Comparison of ENCODE assay signal across 34 cellular contexts in the genomic region with DNA sequence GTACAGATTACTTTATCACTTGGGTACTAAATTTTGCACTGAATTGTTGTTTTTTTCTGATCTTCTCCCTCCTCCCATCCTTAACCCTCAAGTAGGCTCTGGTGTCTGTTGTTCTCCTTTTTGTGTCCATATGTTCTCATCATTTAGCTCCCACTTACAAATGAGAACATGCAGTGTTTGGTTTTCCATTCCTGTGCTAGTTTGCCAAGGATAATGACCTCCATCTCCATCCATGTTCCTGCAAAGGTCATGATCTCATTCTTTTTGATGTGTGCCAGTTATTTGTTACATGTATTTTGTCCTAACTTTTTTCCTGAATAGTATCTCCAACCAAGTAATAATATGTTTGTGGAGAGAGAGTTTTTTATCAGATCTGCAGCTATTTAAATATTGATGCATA. TPM values are rescaled to one million over a fixed set of nuclear protein-coding genes. Genes with fewer than 3 reads are reported as not detected.
A peak's percentile ranks its signal among the peaks of the same experiment; 100 is the strongest.
DNase-seq lines count a peak whose midpoint lies in the region; ATAC-seq, FAIRE-seq and TF ChIP-seq lines count a peak whose summit lies in the region.
"Had no signal": no experiment of that assay in that cellular context is flagged by ENCODE, and none has a peak within 500 bp of the region (broad histone marks: within the 10 kb centered on the region; RNA-seq: fewer than 3 reads in every experiment).

No MANE protein-coding gene starts in this region.

- intact Hi-C loops in HepG2 (cut with micrococcal nuclease; ENCODE audit: unreplicated experiment) = no loop called here
- intact Hi-C loops in right lobe of liver (cut with DNase I) = no loop called here

- H3K4me2 ChIP-seq in HepG2 (ENCODE audit: low read depth, low read length) = no peak overlapping the region
- H3K4me2 ChIP-seq: A549; BLaER1; BLaER1 treated with 17β-estradiol and CSF1 and Interleukin-3, amounts not matched to agents 10 nM and 100 nM had no signal

- BruUV-seq in HepG2 (replicated peaks; lab: Mats Ljungman, UMichigan) = no TSS peak

- peaks cover 24% of the 10 kb centered on the region for H4K20me1 ChIP-seq in HepG2 (ENCODE audit: insufficient read depth, low read length)
- H4K20me1 ChIP-seq: BLaER1; BLaER1 treated with 17β-estradiol and CSF1 and Interleukin-3, amounts not matched to agents 10 nM and 100 nM had no signal

- TF ChIP-seq EP300 in HepG2 (IDR thresholded peaks at IDR 0.05; ENCODE audit: low read depth in 2 of 2, low read length in 2 of 2) (no peak), HepG2 (CRISPR knock-in tag; IDR thresholded peaks at IDR 0.05; ENCODE audit: borderline replicate concordance) (no peak)

- ATAC-seq in HepG2 = no peak
- no peak for ATAC-seq in right lobe of liver
- ATAC-seq in GM18867 (IDR thresholded peaks at IDR 0.05; ENCODE audit: unreplicated experiment) = no peak
- ATAC-seq: A549; CD8-positive, alpha-beta T cell had no signal

- CTCF ChIA-PET in HepG2 (lab: Yijun Ruan, JAX; ENCODE audit: low intra/inter-chr PET ratio, low total read pairs) = no interaction called here

- TF ChIP-seq CTCF in HepG2 (CRISPR knock-in tag; IDR thresholded peaks at IDR 0.05) (no peak), right lobe of liver (IDR thresholded peaks at IDR 0.05) (no peak), liver (IDR thresholded peaks at IDR 0.05; ENCODE audit: low read depth, low read length, missing input control) (no peak)

- no peak overlapping the region for H3K9ac ChIP-seq in HepG2 (ENCODE audit: insufficient read depth, low read depth, low read length)
- no peak overlapping the region for H3K9ac ChIP-seq in liver (ENCODE audit: low read depth in 1 of 2, low read length in 2 of 2)
- H3K9ac ChIP-seq: BLaER1; BLaER1 treated with 17β-estradiol and CSF1 and Interleukin-3, amounts not matched to agents 10 nM and 100 nM had no signal

- H3K9me3 ChIP-seq in HepG2 (ENCODE audit: low read length) = no peaks in the 10 kb centered on the region
- H3K9me3 ChIP-seq in right lobe of liver = no peaks in the 10 kb centered on the region
- H3K9me3 ChIP-seq in liver (ENCODE audit: control insufficient read depth in 4 of 4, low read length in 3 of 4) = no peaks in the 10 kb centered on the region
- H3K9me3 ChIP-seq: A549, BE2C, BLaER1, Caco-2 had no signal

- H3K27me3 ChIP-seq in HepG2 (ENCODE audit: control insufficient read depth in 1 of 2, insufficient read depth in 2 of 2, low read length in 2 of 2) = no peaks in the 10 kb centered on the region
- no peaks in the 10 kb centered on the region for H3K27me3 ChIP-seq in right lobe of liver
- no peaks in the 10 kb centered on the region for H3K27me3 ChIP-seq in liver (ENCODE audit: control insufficient read depth in 4 of 4, insufficient read depth in 4 of 4, low read length in 3 of 4)
- H3K27me3 ChIP-seq: BLaER1; BLaER1 treated with 17β-estradiol and CSF1 and Interleukin-3, amounts not matched to agents 10 nM and 100 nM had no signal

- H3K4me1 ChIP-seq in HepG2 (ENCODE audit: insufficient read depth, low read length) (peaks cover 39% of the 10 kb centered on the region), right lobe of liver (peaks cover 0 to 77% (median 13%) of the 10 kb centered on the region in 4 donors), liver (ENCODE audit: control insufficient read depth in 4 of 4, insufficient read depth in 4 of 4, low read length in 3 of 4) (peaks cover 7 to 56% (median 26%) of the 10 kb centered on the region in 4 donors)
- H3K4me1 ChIP-seq: A549, BE2C, BLaER1, Caco-2 had no signal

- H3K4me3 ChIP-seq in HepG2 (replicated peaks in 1 of 3; ENCODE audit: insufficient read depth in 1 of 3, low read depth in 2 of 3, low read length in 3 of 3) (no peak overlapping the region), right lobe of liver (no peak overlapping the region), liver (ENCODE audit: low read depth in 1 of 3, low read length in 3 of 3) (no peak overlapping the region)
- H3K4me3 ChIP-seq: A549; BLaER1; BLaER1 treated with 17β-estradiol and CSF1 and Interleukin-3, amounts not matched to agents 10 nM and 100 nM had no signal

- TF ChIP-seq POLR2A in HepG2 (IDR thresholded peaks at IDR 0.05; ENCODE audit: insufficient read depth in 1 of 2, low read depth in 2 of 2, low read length in 2 of 2) (no peak; a peak in 1 of 4 replicates), right lobe of liver (IDR thresholded peaks at IDR 0.05) (no peak)

- DNase-seq in HepG2 (ENCODE audit: low spot score) (no peak), right lobe of liver (no peak)
- DNase-seq: 8988T; ACHN; AML-193; BE2C; C1 segment of cervical spinal cord; Caco-2; Calu3; CD4-positive, alpha-beta memory T cell; CD4-positive, alpha-beta T cell; CD4-positive, CD25-positive, alpha-beta regulatory T cell; CD8-positive, alpha-beta memory T cell; CD8-positive, alpha-beta T cell; COR-L47; DMS 273 treated with DMSO at 0.1 percent for 48 hours; DMS153; DMS53; DMS79; DMS79 treated with DMSO at 0.1 percent for 48 hours; DND-41; EL had no signal

- H3K36me3 ChIP-seq in HepG2 (replicated peaks in 1 of 2; ENCODE audit: control insufficient read depth in 1 of 2, insufficient read depth in 2 of 2, low read length in 2 of 2) (peaks cover 27 to 84% of the 10 kb centered on the region in 2 experiments), right lobe of liver (peaks cover 18 to 96% (median 35%) of the 10 kb centered on the region in 4 donors), liver (ENCODE audit: control insufficient read depth in 4 of 4, insufficient read depth in 3 of 4, low read depth in 1 of 4, low read length in 3 of 4) (peaks cover 16 to 88% (median 77%) of the 10 kb centered on the region in 4 donors)
- H3K36me3 ChIP-seq: BE2C, BLaER1 had no signal

- H3K79me2 ChIP-seq in HepG2 (ENCODE audit: insufficient read depth, low read length) = no peaks in the 10 kb centered on the region

- in situ Hi-C loops in HepG2 (cut with HindIII; ENCODE audit: extremely low pct_ligation_motif_present, low pct_unique_long_range_greater_than_20kb) = no loop called here

- TF ChIP-seq RAD21 in HepG2 (CRISPR knock-in tag; IDR thresholded peaks at IDR 0.05) (no peak), liver (IDR thresholded peaks at IDR 0.05) (no peak)

- H3K27ac ChIP-seq in HepG2 (ENCODE audit: extremely low read length, insufficient read depth, low read length) (no peak overlapping the region), right lobe of liver (peak overlapping the region in 1 of 3 donors; percentile 73), liver (ENCODE audit: low read depth in 1 of 2, low read length in 2 of 2) (no peak overlapping the region)
- H3K27ac ChIP-seq: 22Rv1; A549; BLaER1; BLaER1 treated with 17β-estradiol and CSF1 and Interleukin-3, amounts not matched to agents 10 nM and 100 nM; C4-2B had no signal

- FAIRE-seq in HepG2 (lab: Jason Lieb, UNC) = no peak
- FAIRE-seq: A204.1, A549, D721Med had no signal

- no peak overlapping the region for H2AFZ ChIP-seq in HepG2 (ENCODE audit: low read length)

- POLR2A ChIA-PET in HepG2 (lab: Yijun Ruan, JAX) = no interaction called here

TF ChIP-seq in liver, 16 proteins besides CTCF, POLR2A, EP300 and RAD21:
- TF ChIP-seq NR2F2 (IDR thresholded peaks at IDR 0.05) (no peak), RXRA (IDR thresholded peaks at IDR 0.05) (peak; percentile 29 to 53)
TF ChIP-seq in liver: peak in this region for 1.

RNA-seq across cellular contexts. Expression of a gene that starts 44.2 kb away (rescaled TPM):
- total RNA-seq in HepG2 (2016; rRNA removed; fragmentation: Illumina TruSeq; extraction: Trizol) (1,675 and 2,807 TPM in 2 replicates), right lobe of liver (1,000 to 10,000 TPM in 5 of 6 experiments, 100 to 1,000 TPM in 1; 978 to 3,352 (median 2,507) TPM), liver (1,000 to 10,000 TPM; 1,731 to 2,199 TPM)
- total RNA-seq in HepG2 (2016; cell fraction: cytosol; rRNA removed; fragmentation: Illumina TruSeq; extraction: Trizol; ENCODE audit: low read depth) = 234 and 270 TPM in 2 replicates
- 1,476 and 2,691 TPM in 2 replicates for total RNA-seq in HepG2 (2016; cell fraction: insoluble cytoplasmic fraction; rRNA removed; fragmentation: Illumina TruSeq; extraction: Trizol)
- total RNA-seq in HepG2 (2016; cell fraction: membrane; rRNA removed; fragmentation: Illumina TruSeq; extraction: Trizol) = 813 and 957 TPM in 2 replicates
- 2,507 and 2,973 TPM in 2 replicates for total RNA-seq in HepG2 (2016; cell fraction: nucleus; rRNA removed; fragmentation: Illumina TruSeq; extraction: Trizol)
- polyA plus RNA-seq in HepG2 (2011; rRNA removed) (6,551 and 8,760 TPM in 2 replicates), liver (1,000 to 10,000 TPM; 1,904 to 2,622 TPM)
- 4,485 and 9,624 TPM in 2 replicates for polyA plus RNA-seq in HepG2 (2011; cell fraction: cytosol; rRNA removed)
- polyA plus RNA-seq in HepG2 (2011; cell fraction: nucleus; rRNA removed) = 2,489 and 3,325 TPM in 2 replicates
- polyA plus RNA-seq in HepG2 (2012) = 4,336 and 6,335 TPM in 2 replicates
- polyA plus RNA-seq in HepG2 (2016; cell fraction: cytosol; fragmentation: Illumina TruSeq; extraction: Trizol; ENCODE audit: low read depth) = 214 and 262 TPM in 2 replicates
- polyA plus RNA-seq in HepG2 (2016; cell fraction: insoluble cytoplasmic fraction; fragmentation: Illumina TruSeq; extraction: Trizol; ENCODE audit: low read depth) = 1,149 and 1,250 TPM in 2 replicates
- polyA plus RNA-seq in HepG2 (2016; cell fraction: membrane; fragmentation: Illumina TruSeq; extraction: Trizol; ENCODE audit: low read depth) = 465 and 618 TPM in 2 replicates
- polyA plus RNA-seq in HepG2 (2016; cell fraction: nucleus; fragmentation: Illumina TruSeq; extraction: Trizol; ENCODE audit: insufficient read depth, low read depth) = 2,564 and 2,683 TPM in 2 replicates
- 3.9 and 4,519 TPM in 2 replicates for polyA minus RNA-seq in HepG2 (2011; rRNA and poly(A)+ RNA removed; ENCODE audit: low replicate concordance)
- 3,071 and 7,219 TPM in 2 replicates for polyA minus RNA-seq in HepG2 (2011; cell fraction: cytosol; rRNA and poly(A)+ RNA removed)
- polyA minus RNA-seq in HepG2 (2011; cell fraction: nucleus; rRNA and poly(A)+ RNA removed) = 2,321 and 4,395 TPM in 2 replicates
- total RNA-seq: A172; B cell; Calu3; CD4-positive, alpha-beta T cell; CD4-positive, CD25-positive, alpha-beta regulatory T cell; CD8-positive, alpha-beta T cell; Daoy had no signal
- polyA plus RNA-seq: A549; CD4-positive, CD25-positive, alpha-beta regulatory T cell had no signal
